8 cellular contexts compared by ENCODE assay signal in genomic region chrX:51803833-51804232, GRCh38.
DNase-seq lines count a peak whose midpoint lies in the region; ATAC-seq lines count a peak whose summit lies in the region.

No MANE protein-coding gene starts in this region.

- POLR2A ChIA-PET in activated CD4-positive, alpha-beta T cell treated with anti-CD3 and anti-CD28 coated beads, Interleukin-2, amount 10 ng/mL, durations not matched to agents 7 days and 5 days (lab: Charles Lee), result no interaction called here
- POLR2A ChIA-PET in activated CD8-positive, alpha-beta T cell treated with anti-CD3 and anti-CD28 coated beads, Interleukin-2, amount 10 ng/mL, durations not matched to agents 7 days and 5 days (lab: Charles Lee), result no interaction called here

- no peaks in the 10 kb centered on the region for H3K36me3 ChIP-seq in iPS-15b (ENCODE audit: control insufficient read depth, insufficient read depth, low read length)

- H3K27me3 ChIP-seq in iPS-15b (ENCODE audit: control insufficient read depth, insufficient read depth, low read length), result no peaks in the 10 kb centered on the region

- H3K4me3 Mint-ChIP-seq in activated CD4-positive, alpha-beta T cell treated with anti-CD3 and anti-CD28 coated beads, Interleukin-2, amount 10 ng/mL, durations not matched to agents 7 days and 5 days, result peak overlapping the region; percentile 95
- H3K4me3 Mint-ChIP-seq in activated CD8-positive, alpha-beta T cell treated with anti-CD3 and anti-CD28 coated beads, Interleukin-2, amount 10 ng/mL, durations not matched to agents 7 days and 5 days, result peak overlapping the region; percentile 91
- peak overlapping the region; percentile 97 for H3K4me3 Mint-ChIP-seq in stimulated activated effector memory CD8-positive, alpha-beta T cell treated with anti-CD3 and anti-CD28 coated beads, Interleukin-12 subunit alpha, Interleukin-12 subunit beta, amount 100 ng/mL, for 72 hours

- no peaks in the 10 kb centered on the region for H3K9me3 Mint-ChIP-seq in activated CD4-positive, alpha-beta T cell treated with anti-CD3 and anti-CD28 coated beads, Interleukin-2, amount 10 ng/mL, durations not matched to agents 7 days and 5 days
- H3K9me3 Mint-ChIP-seq in activated CD8-positive, alpha-beta T cell treated with anti-CD3 and anti-CD28 coated beads, Interleukin-2, amount 10 ng/mL, durations not matched to agents 7 days and 5 days (ENCODE audit: insufficient read depth), result no peaks in the 10 kb centered on the region
- H3K9me3 Mint-ChIP-seq in stimulated activated effector memory CD8-positive, alpha-beta T cell treated with anti-CD3 and anti-CD28 coated beads, Interleukin-12 subunit alpha, Interleukin-12 subunit beta, amount 100 ng/mL, for 72 hours, result no peaks in the 10 kb centered on the region

- peaks cover 24% of the 10 kb centered on the region for H3K4me1 Mint-ChIP-seq in activated CD4-positive, alpha-beta T cell treated with anti-CD3 and anti-CD28 coated beads, Interleukin-2, amount 10 ng/mL, durations not matched to agents 7 days and 5 days
- peaks cover 22% of the 10 kb centered on the region for H3K4me1 Mint-ChIP-seq in activated CD8-positive, alpha-beta T cell treated with anti-CD3 and anti-CD28 coated beads, Interleukin-2, amount 10 ng/mL, durations not matched to agents 7 days and 5 days (ENCODE audit: low read depth)
- peaks cover 17% of the 10 kb centered on the region for H3K4me1 Mint-ChIP-seq in stimulated activated effector memory CD8-positive, alpha-beta T cell treated with anti-CD3 and anti-CD28 coated beads, Interleukin-12 subunit alpha, Interleukin-12 subunit beta, amount 100 ng/mL, for 72 hours

- CTCF ChIA-PET in activated CD4-positive, alpha-beta T cell treated with anti-CD3 and anti-CD28 coated beads, Interleukin-2, amount 10 ng/mL, durations not matched to agents 7 days and 5 days (lab: Charles Lee), result no interaction called here
- CTCF ChIA-PET in activated CD8-positive, alpha-beta T cell treated with anti-CD3 and anti-CD28 coated beads, Interleukin-2, amount 10 ng/mL, durations not matched to agents 7 days and 5 days (lab: Charles Lee), result no interaction called here

- H3K9ac ChIP-seq in iPS-15b (ENCODE audit: low read depth, low read length), result no peak overlapping the region

- no peak for DNase-seq in activated CD4-positive, alpha-beta T cell treated with anti-CD3 and anti-CD28 coated beads, Interleukin-2, amount 10 ng/mL, durations not matched to agents 7 days and 5 days
- DNase-seq in activated CD4-positive, alpha-beta T cell treated with anti-CD3 and anti-CD28 coated beads, Interleukin-2, amount 50 U/mL, for 1 hour, result no peak
- no peak for DNase-seq in activated CD8-positive, alpha-beta T cell treated with anti-CD3 and anti-CD28 coated beads, Interleukin-2, amount 10 ng/mL, durations not matched to agents 7 days and 5 days
- no peak for DNase-seq in stimulated activated effector memory CD8-positive, alpha-beta T cell treated with anti-CD3 and anti-CD28 coated beads, Interleukin-12 subunit alpha, Interleukin-12 subunit beta, amount 100 ng/mL, for 72 hours (ENCODE audit: low spot score in 2 of 2)
- DNase-seq in NCI-H446 (lab: John Stamatoyannopoulos, UW), result no peak
- DNase-seq in activated CD4-positive, CD25-positive, alpha-beta regulatory T cell (lab: John Stamatoyannopoulos, UW), result no peak

- H3K36me3 Mint-ChIP-seq in activated CD4-positive, alpha-beta T cell treated with anti-CD3 and anti-CD28 coated beads, Interleukin-2, amount 10 ng/mL, durations not matched to agents 7 days and 5 days (ENCODE audit: low read depth), result peaks cover 6% of the 10 kb centered on the region
- H3K36me3 Mint-ChIP-seq in activated CD8-positive, alpha-beta T cell treated with anti-CD3 and anti-CD28 coated beads, Interleukin-2, amount 10 ng/mL, durations not matched to agents 7 days and 5 days (ENCODE audit: low read depth), result peaks cover 9% of the 10 kb centered on the region
- peaks cover 33% of the 10 kb centered on the region for H3K36me3 Mint-ChIP-seq in stimulated activated effector memory CD8-positive, alpha-beta T cell treated with anti-CD3 and anti-CD28 coated beads, Interleukin-12 subunit alpha, Interleukin-12 subunit beta, amount 100 ng/mL, for 72 hours

- ATAC-seq in activated CD8-positive, alpha-beta T cell treated with anti-CD3 and anti-CD28 coated beads, Interleukin-2, amount 10 ng/mL, durations not matched to agents 7 days and 5 days, result no peak
- no peak for ATAC-seq in stimulated activated effector memory CD8-positive, alpha-beta T cell treated with anti-CD3 and anti-CD28 coated beads, Interleukin-12 subunit alpha, Interleukin-12 subunit beta, amount 100 ng/mL, for 72 hours
- no peak for ATAC-seq in HG03439 (IDR thresholded peaks at IDR 0.05; ENCODE audit: unreplicated experiment)

- peak overlapping the region; percentile 86 for H3K4me3 ChIP-seq in iPS-15b (ENCODE audit: low read depth, low read length)

- no peaks in the 10 kb centered on the region for H3K9me3 ChIP-seq in iPS-15b (ENCODE audit: control insufficient read depth, insufficient read depth, low read length)

- no peaks in the 10 kb centered on the region for H3K4me1 ChIP-seq in iPS-15b (ENCODE audit: control insufficient read depth, insufficient read depth, low read length)

- no peak overlapping the region for H3K27ac Mint-ChIP-seq in activated CD4-positive, alpha-beta T cell treated with anti-CD3 and anti-CD28 coated beads, Interleukin-2, amount 10 ng/mL, durations not matched to agents 7 days and 5 days
- no peak overlapping the region for H3K27ac Mint-ChIP-seq in activated CD8-positive, alpha-beta T cell treated with anti-CD3 and anti-CD28 coated beads, Interleukin-2, amount 10 ng/mL, durations not matched to agents 7 days and 5 days
- peak overlapping the region; percentile 99 for H3K27ac Mint-ChIP-seq in stimulated activated effector memory CD8-positive, alpha-beta T cell treated with anti-CD3 and anti-CD28 coated beads, Interleukin-12 subunit alpha, Interleukin-12 subunit beta, amount 100 ng/mL, for 72 hours

- no peaks in the 10 kb centered on the region for H3K27me3 Mint-ChIP-seq in activated CD4-positive, alpha-beta T cell treated with anti-CD3 and anti-CD28 coated beads, Interleukin-2, amount 10 ng/mL, durations not matched to agents 7 days and 5 days
- no peaks in the 10 kb centered on the region for H3K27me3 Mint-ChIP-seq in activated CD8-positive, alpha-beta T cell treated with anti-CD3 and anti-CD28 coated beads, Interleukin-2, amount 10 ng/mL, durations not matched to agents 7 days and 5 days (ENCODE audit: low read depth)
